ENCODE assay signal across 11 cellular contexts in genomic region chr22:38758276-38758945, GRCh38. TPM values are rescaled to one million over a fixed set of nuclear protein-coding genes. Genes with fewer than 3 reads are reported as not detected.
DNase-seq lines count a peak whose midpoint lies in the region; ATAC-seq, FAIRE-seq and TF ChIP-seq lines count a peak whose summit lies in the region.
"Had no signal": no experiment of that assay in that cellular context is flagged by ENCODE, and none has a peak within 500 bp of the region (broad histone marks: within the 10 kb centered on the region; RNA-seq: fewer than 3 reads in every experiment).

No MANE protein-coding gene starts in this region.

- H3K36me3 Mint-ChIP-seq in activated naive CD8-positive, alpha-beta T cell treated with anti-CD3 and anti-CD28 coated beads for 36 hours = peaks cover 10% of the 10 kb centered on the region
- no peaks in the 10 kb centered on the region for H3K36me3 Mint-ChIP-seq in nephron progenitor cell (ENCODE audit: low read depth)

- H3K27ac Mint-ChIP-seq in activated naive CD8-positive, alpha-beta T cell treated with anti-CD3 and anti-CD28 coated beads for 36 hours = peak overlapping the region; percentile 76
- H3K27ac Mint-ChIP-seq in nephron progenitor cell = no peak overlapping the region

- peak; percentile 89 for FAIRE-seq in GM12891 (lab: Jason Lieb, UNC)

- DNase-seq in GM12891 (ENCODE audit: insufficient read length, low spot score) = no peak
- peak; percentile 61 for DNase-seq in activated CD4-positive, CD25-positive, alpha-beta regulatory T cell treated with anti-CD3 and anti-CD28 coated beads, Interleukin-2, amount 50 U/mL, for 72 hours
- DNase-seq in activated naive CD8-positive, alpha-beta T cell treated with anti-CD3 and anti-CD28 coated beads for 36 hours = peak; percentile 82
- DNase-seq in stimulated activated CD4-positive, alpha-beta T cell treated with anti-CD3 and anti-CD28 coated beads, Interleukin-4, amount 100 ng/mL, for 1 hour = peak; percentile 80
- DNase-seq in nephron progenitor cell = no peak
- DNase-seq in HuH-7.5 (ENCODE audit: low spot score) = no peak
- DNase-seq in posterior vena cava (ENCODE audit: low spot score) = no peak
- DNase-seq: foreskin keratinocyte, NCI-H2029 treated with DMSO at 0.1 percent for 48 hours had no signal

- H3K27me3 Mint-ChIP-seq in activated naive CD8-positive, alpha-beta T cell treated with anti-CD3 and anti-CD28 coated beads for 36 hours = no peaks in the 10 kb centered on the region
- H3K27me3 Mint-ChIP-seq in nephron progenitor cell (ENCODE audit: low read depth, poor library complexity) = peaks cover 8% of the 10 kb centered on the region

- TF ChIP-seq POLR2A in GM12891 (IDR thresholded peaks at IDR 0.05; ENCODE audit: low read depth, low read length) = no peak

- peaks cover 41% of the 10 kb centered on the region for H3K4me1 Mint-ChIP-seq in activated naive CD8-positive, alpha-beta T cell treated with anti-CD3 and anti-CD28 coated beads for 36 hours
- H3K4me1 Mint-ChIP-seq in nephron progenitor cell = peaks cover 58% of the 10 kb centered on the region

- peak overlapping the region; percentile 30 for H3K4me3 Mint-ChIP-seq in activated naive CD8-positive, alpha-beta T cell treated with anti-CD3 and anti-CD28 coated beads for 36 hours
- H3K4me3 Mint-ChIP-seq in nephron progenitor cell = no peak overlapping the region

- no peaks in the 10 kb centered on the region for H3K9me3 Mint-ChIP-seq in activated naive CD8-positive, alpha-beta T cell treated with anti-CD3 and anti-CD28 coated beads for 36 hours
- H3K9me3 Mint-ChIP-seq in nephron progenitor cell = no peaks in the 10 kb centered on the region

- TF ChIP-seq CTCF in nephron progenitor cell (IDR thresholded peaks at IDR 0.05) = no peak

- no peak for ATAC-seq in GM19397 (IDR thresholded peaks at IDR 0.05; ENCODE audit: unreplicated experiment)
- ATAC-seq: foreskin keratinocyte, psoas muscle had no signal

- intact Hi-C loops in posterior vena cava (cut with DNase I) = no loop called here

TF ChIP-seq in GM12891, 5 proteins besides CTCF, POLR2A, EP300 and RAD21:
- no peak for TF ChIP-seq TAF1 (IDR thresholded peaks at IDR 0.05; ENCODE audit: low read depth, low read length)

RNA-seq across cellular contexts. Expression of gene SUN2, which starts 2.6 kb away (rescaled TPM):
- 42.1 TPM for polyA plus RNA-seq in GM12891 (2012; ENCODE audit: low read depth, missing spikeins)
- total RNA-seq in activated naive CD8-positive, alpha-beta T cell treated with anti-CD3 and anti-CD28 coated beads for 36 hours = 10 to 100 TPM; 72.3 to 74.2 TPM
- 100 to 1,000 TPM; 229 to 246 TPM for total RNA-seq in posterior vena cava

RNA-seq across cellular contexts. Expression of gene DNAL4, which starts 35.5 kb away (rescaled TPM):
- polyA plus RNA-seq in GM12891 (2012; ENCODE audit: low read depth, missing spikeins) = 6.6 TPM
- total RNA-seq in activated naive CD8-positive, alpha-beta T cell treated with anti-CD3 and anti-CD28 coated beads for 36 hours = 1 to 10 TPM; 6.7 to 7.4 TPM
- 1 to 10 TPM; 5.9 to 8.3 TPM for total RNA-seq in posterior vena cava

RNA-seq across cellular contexts. Expression of gene GTPBP1, which starts 52.7 kb away (rescaled TPM):
- polyA plus RNA-seq in GM12891 (2012; ENCODE audit: low read depth, missing spikeins) = 26.0 TPM
- 10 to 100 TPM; 82.4 TPM for total RNA-seq in activated naive CD8-positive, alpha-beta T cell treated with anti-CD3 and anti-CD28 coated beads for 36 hours
- total RNA-seq in posterior vena cava = 10 to 100 TPM; 29.8 to 34.3 TPM

RNA-seq across cellular contexts. Expression of gene JOSD1, which starts 57.7 kb away (rescaled TPM):
- 30.2 TPM for polyA plus RNA-seq in GM12891 (2012; ENCODE audit: low read depth, missing spikeins)
- total RNA-seq in activated naive CD8-positive, alpha-beta T cell treated with anti-CD3 and anti-CD28 coated beads for 36 hours = 10 to 100 TPM; 79.4 to 83.7 TPM
- 10 to 100 TPM; 45.0 to 48.3 TPM for total RNA-seq in posterior vena cava

Comparison
In these comparisons a context has a peak if more than half of its experiments do, and no peak if none do; other contexts are left out.
1. DNase-seq: peak in activated CD4-positive, CD25-positive, alpha-beta regulatory T cell treated with anti-CD3 and anti-CD28 coated beads, Interleukin-2, amount 50 U/mL, for 72 hours (single experiment), activated naive CD8-positive, alpha-beta T cell treated with anti-CD3 and anti-CD28 coated beads for 36 hours (single experiment) and stimulated activated CD4-positive, alpha-beta T cell treated with anti-CD3 and anti-CD28 coated beads, Interleukin-4, amount 100 ng/mL, for 1 hour (single experiment); none in GM12891 (single experiment), nephron progenitor cell (single experiment), HuH-7.5 (single experiment) and posterior vena cava (single experiment).